Comparison of ENCODE assay signal across 17 cellular contexts in genomic region chr5:28077291-28078240, GRCh38.
DNase-seq lines count a peak whose midpoint lies in the region; ATAC-seq and TF ChIP-seq lines count a peak whose summit lies in the region.
"Had no signal": no experiment of that assay in that cellular context is flagged by ENCODE, and none has a peak within 500 bp of the region (broad histone marks: within the 10 kb centered on the region; RNA-seq: fewer than 3 reads in every experiment).

No MANE protein-coding gene starts in this region.

- intact Hi-C loops in left ventricle myocardium superior (cut with micrococcal nuclease) = no loop called here
- intact Hi-C loops in left cardiac atrium (cut with DNase I) = no loop called here

- TF ChIP-seq CTCF in lung (IDR thresholded peaks at IDR 0.05; ENCODE audit: control extremely low read depth, extremely low read depth) = no peak

- H3K27me3 ChIP-seq in lung (ENCODE audit: control insufficient read depth, insufficient read depth) = no peaks in the 10 kb centered on the region
- H3K27me3 ChIP-seq: SJSA1 had no signal

- peaks cover 0 to 11% of the 10 kb centered on the region in 2 donors for H3K9me3 ChIP-seq in lung (ENCODE audit: control insufficient read depth in 2 of 2, insufficient read depth in 1 of 2, low read length in 1 of 2)
- H3K9me3 ChIP-seq: SJSA1 had no signal

- no peaks in the 10 kb centered on the region for H3K36me3 ChIP-seq in lung (ENCODE audit: control insufficient read depth in 2 of 2, insufficient read depth in 2 of 2, low read length in 2 of 2)
- H3K36me3 ChIP-seq: SJSA1 had no signal

- 94 to 96% methylated on average over 43 to 44 of the region's 44 CpGs for WGBS in lung, 2 donors

- no peak for ATAC-seq in left ventricle myocardium superior
- ATAC-seq in left cardiac atrium = no peak
- ATAC-seq in lung (ENCODE audit: insufficient read depth, low FRiP score) = no peak
- ATAC-seq in HG02759 (IDR thresholded peaks at IDR 0.05; ENCODE audit: unreplicated experiment) = no peak
- ATAC-seq: A549, HCT116, Panc1 had no signal

- peak overlapping the region; percentile 16 for H3K4me3 ChIP-seq in lung
- H3K4me3 ChIP-seq: A549, SJSA1 had no signal

- H3K27ac ChIP-seq in lung (ENCODE audit: low read depth in 1 of 2, low read length in 1 of 2) = no peak overlapping the region
- H3K27ac ChIP-seq: A549, SJSA1 had no signal

- DNase-seq in left ventricle myocardium superior = peak; percentile 17
- no peak for DNase-seq in left cardiac atrium
- DNase-seq in NCI-H510A (lab: John Stamatoyannopoulos, UW) = peak; percentile 71
- no peak for DNase-seq in lung (ENCODE audit: low spot score)
- no peak for DNase-seq in GOT3 (lab: John Stamatoyannopoulos, UW)
- no peak for DNase-seq in NCI-H345 (lab: John Stamatoyannopoulos, UW)
- DNase-seq: KBM-7; NCI-H1092; NCI-H1436; NCI-H2029 treated with DMSO at 0.1 percent for 48 hours; NCI-H446; NK-92 treated with Interleukin-12 subunit alpha and Interleukin-12 subunit beta, amount 100 ng/mL, for 24 hours had no signal

- H3K4me1 ChIP-seq in lung (ENCODE audit: control insufficient read depth in 2 of 2, insufficient read depth in 2 of 2, low read length in 2 of 2) = no peaks in the 10 kb centered on the region
- H3K4me1 ChIP-seq: A549, SJSA1 had no signal

Comparison
In these comparisons a context has a peak if more than half of its experiments do, and no peak if none do; other contexts are left out.
1. DNase-seq: peak in left ventricle myocardium superior (single experiment) and NCI-H510A (single experiment); none in left cardiac atrium (single experiment), lung (single experiment), GOT3 (single experiment) and NCI-H345 (single experiment).